Comparison of ENCODE assay signal across 18 cellular contexts in genomic region chr9:118640836-118641557, GRCh38.
DNase-seq lines count a peak whose midpoint lies in the region; TF ChIP-seq lines count a peak whose summit lies in the region.
"Had no signal": no experiment of that assay in that cellular context is flagged by ENCODE, and none has a peak within 500 bp of the region (broad histone marks: within the 10 kb centered on the region; RNA-seq: fewer than 3 reads in every experiment).

No MANE protein-coding gene starts in this region.

- DNase-seq in EL (peak; percentile 67), NCI-H226 (peak; percentile 93), chondrocyte (ENCODE audit: low spot score) (no peak), neural crest cell (ENCODE audit: low read depth, low spot score) (no peak), T1000 (lab: John Stamatoyannopoulos, UW) (no peak), dermis blood vessel endothelial cell (no peak), CD1c-positive myeloid dendritic cell (ENCODE audit: extremely low spot score) (no peak)
- no peak for DNase-seq in activated CD4-positive, alpha-beta memory T cell treated with anti-CD3 and anti-CD28 coated beads, Interleukin-2, amount 10 ng/mL, durations not matched to agents 7 days and 5 days
- DNase-seq: activated CD4-positive, alpha-beta memory T cell treated with anti-CD3 and anti-CD28 coated beads for 36 hours; activated CD4-positive, CD25-positive, alpha-beta regulatory T cell; activated naive CD4-positive, alpha-beta T cell treated with anti-CD3 and anti-CD28 coated beads for 36 hours; activated T-cell treated with anti-CD3 and anti-CD28 coated beads for 4 hours; CD4-positive, alpha-beta T cell; head of caudate nucleus; NCI-H1105 treated with DMSO at 0.1 percent for 48 hours; NCI-H2081; pancreas; SK-N-SH had no signal

- H3K36me3 Mint-ChIP-seq in chondrocyte (ENCODE audit: low read depth): peaks cover 2% of the 10 kb centered on the region
- H3K36me3 Mint-ChIP-seq in neural crest cell (ENCODE audit: low read depth): peaks cover 6% of the 10 kb centered on the region
- no peaks in the 10 kb centered on the region for H3K36me3 Mint-ChIP-seq in activated CD4-positive, alpha-beta memory T cell treated with anti-CD3 and anti-CD28 coated beads, Interleukin-2, amount 10 ng/mL, durations not matched to agents 7 days and 5 days (ENCODE audit: low read depth)
- H3K36me3 Mint-ChIP-seq: activated CD4-positive, alpha-beta memory T cell treated with anti-CD3 and anti-CD28 coated beads for 36 hours had no signal

- TF ChIP-seq CTCF in chondrocyte (IDR thresholded peaks at IDR 0.05): no peak
- TF ChIP-seq CTCF in neural crest cell (conservative IDR thresholded peaks at IDR 0.05): no peak

- H3K27ac Mint-ChIP-seq in chondrocyte (ENCODE audit: unreplicated experiment) (peak overlapping the region; percentile 10), neural crest cell (ENCODE audit: unreplicated experiment) (peak overlapping the region; percentile 78)
- H3K27ac Mint-ChIP-seq in activated CD4-positive, alpha-beta memory T cell treated with anti-CD3 and anti-CD28 coated beads, Interleukin-2, amount 10 ng/mL, durations not matched to agents 7 days and 5 days: no peak overlapping the region
- H3K27ac Mint-ChIP-seq: activated CD4-positive, alpha-beta memory T cell treated with anti-CD3 and anti-CD28 coated beads for 36 hours; activated naive CD4-positive, alpha-beta T cell treated with anti-CD3 and anti-CD28 coated beads for 36 hours; CD4-positive, alpha-beta T cell had no signal

- no peak overlapping the region for H3K4me3 Mint-ChIP-seq in chondrocyte (ENCODE audit: unreplicated experiment)
- H3K4me3 Mint-ChIP-seq in neural crest cell: no peak overlapping the region
- H3K4me3 Mint-ChIP-seq in activated CD4-positive, alpha-beta memory T cell treated with anti-CD3 and anti-CD28 coated beads, Interleukin-2, amount 10 ng/mL, durations not matched to agents 7 days and 5 days: no peak overlapping the region
- H3K4me3 Mint-ChIP-seq: activated CD4-positive, alpha-beta memory T cell treated with anti-CD3 and anti-CD28 coated beads for 36 hours; activated naive CD4-positive, alpha-beta T cell treated with anti-CD3 and anti-CD28 coated beads for 36 hours; CD4-positive, alpha-beta T cell had no signal

- CTCF ChIA-PET in activated CD4-positive, alpha-beta memory T cell treated with anti-CD3 and anti-CD28 coated beads, Interleukin-2, amount 10 ng/mL, durations not matched to agents 7 days and 5 days (lab: Charles Lee): no interaction called here

- no peaks in the 10 kb centered on the region for H3K27me3 Mint-ChIP-seq in chondrocyte (ENCODE audit: low read depth)
- H3K27me3 Mint-ChIP-seq in neural crest cell (ENCODE audit: low read depth): no peaks in the 10 kb centered on the region
- no peaks in the 10 kb centered on the region for H3K27me3 Mint-ChIP-seq in activated CD4-positive, alpha-beta memory T cell treated with anti-CD3 and anti-CD28 coated beads, Interleukin-2, amount 10 ng/mL, durations not matched to agents 7 days and 5 days
- H3K27me3 Mint-ChIP-seq: activated CD4-positive, alpha-beta memory T cell treated with anti-CD3 and anti-CD28 coated beads for 36 hours; CD4-positive, alpha-beta T cell had no signal

- H3K9me3 Mint-ChIP-seq in chondrocyte (ENCODE audit: low read depth) (peaks cover 21% of the 10 kb centered on the region), neural crest cell (peaks cover 10% of the 10 kb centered on the region)
- H3K9me3 Mint-ChIP-seq in activated CD4-positive, alpha-beta memory T cell treated with anti-CD3 and anti-CD28 coated beads, Interleukin-2, amount 10 ng/mL, durations not matched to agents 7 days and 5 days: peaks cover 23% of the 10 kb centered on the region

- POLR2A ChIA-PET in activated CD4-positive, alpha-beta memory T cell treated with anti-CD3 and anti-CD28 coated beads, Interleukin-2, amount 10 ng/mL, durations not matched to agents 7 days and 5 days (lab: Charles Lee): no interaction called here

- peaks cover 19% of the 10 kb centered on the region for H3K4me1 Mint-ChIP-seq in chondrocyte (ENCODE audit: low read depth)
- H3K4me1 Mint-ChIP-seq in neural crest cell: peaks cover 8% of the 10 kb centered on the region
- no peaks in the 10 kb centered on the region for H3K4me1 Mint-ChIP-seq in activated CD4-positive, alpha-beta memory T cell treated with anti-CD3 and anti-CD28 coated beads, Interleukin-2, amount 10 ng/mL, durations not matched to agents 7 days and 5 days

Comparison
In these comparisons a context has a peak if more than half of its experiments do, and no peak if none do; other contexts are left out.
1. DNase-seq: peak in EL (single experiment) and NCI-H226 (single experiment); none in chondrocyte (single experiment), neural crest cell (single experiment), T1000 (single experiment), dermis blood vessel endothelial cell (single experiment), CD1c-positive myeloid dendritic cell (single experiment) and activated CD4-positive, alpha-beta memory T cell treated with anti-CD3 and anti-CD28 coated beads, Interleukin-2, amount 10 ng/mL, durations not matched to agents 7 days and 5 days (single experiment).